ENCODE assay signal across 24 cellular contexts in genomic region chr2:190820416-190820815, GRCh38.
"Had no signal": no experiment of that assay in that cellular context is flagged by ENCODE, and none has a peak within 500 bp of the region (broad histone marks: within the 10 kb centered on the region; RNA-seq: fewer than 3 reads in every experiment).

No MANE protein-coding gene starts in this region.

- H3K4me1 Mint-ChIP-seq: memory B cell; naive thymus-derived CD8-positive, alpha-beta T cell; stimulated activated memory B cell treated with anti-CD40 and anti-IgM and Interleukin-4, amounts not matched to agents 10 μg/mL and 1 μg/mL and 100 μg/mL, for 72 hours had no signal

- H3K4me3 ChIP-seq: colonic mucosa, esophagus squamous epithelium, heart right ventricle, left ventricle myocardium inferior, lower lobe of right lung, pancreas, spleen, tibial artery, upper lobe of left lung, uterus had no signal

- H3K4me1 ChIP-seq: colonic mucosa, esophagus squamous epithelium, foreskin keratinocyte, left ventricle myocardium inferior, lower lobe of right lung, spleen, tibial artery, upper lobe of left lung had no signal

- H3K36me3 ChIP-seq: colonic mucosa, esophagus squamous epithelium, heart right ventricle, left ventricle myocardium inferior, lower lobe of right lung, pancreas, spleen, tibial artery, upper lobe of left lung, uterus had no signal

- DNase-seq: colonic mucosa; dermis blood vessel endothelial cell; esophagus squamous epithelium; heart right ventricle; hypothalamus; left cardiac atrium; left ventricle myocardium inferior; lower lobe of right lung; naive thymus-derived CD8-positive, alpha-beta T cell; pancreas; right cardiac atrium; spleen; stimulated activated CD4-positive, alpha-beta T cell treated with anti-CD3 and anti-CD28 coated beads, Interleukin-15, amount 100 ng/mL, for 24 hours; stimulated activated CD4-positive, alpha-beta T cell treated with anti-CD3 and anti-CD28 coated beads, Interleukin-1b, Interleukin-23, amount 100 ng/mL, for 48 hours; stimulated activated CD4-positive, alpha-beta T cell treated with anti-CD3 and anti-CD28 coated beads, Interleukin-4, amount 100 ng/mL, for 24 hours; tibial artery; upper lobe of left lung had no signal

- H3K27me3 ChIP-seq: colonic mucosa, esophagus squamous epithelium, heart right ventricle, pancreas, spleen, tibial artery, upper lobe of left lung, uterus had no signal

- H3K27ac Mint-ChIP-seq: memory B cell; naive thymus-derived CD8-positive, alpha-beta T cell; progenitor cell of endocrine pancreas; stimulated activated memory B cell treated with anti-CD40 and anti-IgM and Interleukin-4, amounts not matched to agents 10 μg/mL and 1 μg/mL and 100 μg/mL, for 72 hours; stimulated activated naive CD8-positive, alpha-beta T cell treated with anti-CD3 and anti-CD28 coated beads, Interleukin-15, Interleukin-2, amounts not matched to agents 100 ng/mL and 50 ng/mL, for 24 hours had no signal

- H3K9me3 ChIP-seq: colonic mucosa, esophagus squamous epithelium, lower lobe of right lung, pancreas, tibial artery, upper lobe of left lung, uterus had no signal

- H3K27me3 Mint-ChIP-seq: progenitor cell of endocrine pancreas; stimulated activated memory B cell treated with anti-CD40 and anti-IgM and Interleukin-4, amounts not matched to agents 10 μg/mL and 1 μg/mL and 100 μg/mL, for 72 hours had no signal

- H3K4me3 Mint-ChIP-seq: memory B cell; naive thymus-derived CD8-positive, alpha-beta T cell; neural crest cell; stimulated activated memory B cell treated with anti-CD40 and anti-IgM and Interleukin-4, amounts not matched to agents 10 μg/mL and 1 μg/mL and 100 μg/mL, for 72 hours; stimulated activated naive CD8-positive, alpha-beta T cell treated with anti-CD3 and anti-CD28 coated beads, Interleukin-15, Interleukin-2, amounts not matched to agents 100 ng/mL and 50 ng/mL, for 24 hours had no signal

- H3K27ac ChIP-seq: colonic mucosa, esophagus squamous epithelium, foreskin keratinocyte, lower lobe of right lung, pancreas, spleen, tibial artery, upper lobe of left lung had no signal

- ATAC-seq: lower lobe of right lung; naive thymus-derived CD8-positive, alpha-beta T cell; pancreas; stimulated activated memory B cell treated with anti-CD40 and anti-IgM and Interleukin-4, amounts not matched to agents 10 μg/mL and 1 μg/mL and 100 μg/mL, for 72 hours had no signal
